1 cellular context compared by ENCODE assay signal in the genomic region with DNA sequence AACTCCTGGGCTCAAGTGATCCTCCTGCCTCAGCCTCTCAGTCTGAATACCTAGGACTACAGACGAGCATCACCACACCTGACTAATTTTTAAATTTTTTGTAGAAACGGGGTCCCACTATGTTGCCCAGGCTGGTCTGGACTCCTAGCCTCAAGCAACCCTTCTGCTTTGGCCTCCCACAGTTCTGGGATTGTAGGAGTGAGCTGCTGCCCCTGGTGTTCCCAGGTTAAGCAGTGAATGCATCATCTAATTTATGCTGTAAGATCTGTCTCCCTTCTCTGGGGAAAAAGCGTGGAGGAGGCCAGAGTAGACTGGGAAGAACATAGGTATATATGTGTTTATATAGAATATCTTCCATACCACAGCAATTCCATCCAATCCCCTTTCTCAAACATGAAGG.
TF ChIP-seq lines count a peak whose summit lies in the region.

No MANE protein-coding gene starts in this region.

TF ChIP-seq in H1, 55 proteins besides CTCF, POLR2A, EP300 and RAD21:
- no peak for TF ChIP-seq SP2 (IDR thresholded peaks at IDR 0.05; ENCODE audit: low read length)
- TF ChIP-seq SUZ12 (IDR thresholded peaks at IDR 0.05; ENCODE audit: low read length) = no peak
- no peak for TF ChIP-seq RXRA (IDR thresholded peaks at IDR 0.05; ENCODE audit: insufficient read depth, low read depth, low read length)
- no peak for TF ChIP-seq CTBP2 (IDR thresholded peaks at IDR 0.05; ENCODE audit: borderline replicate concordance, insufficient read depth, insufficient read length, low read length)
- TF ChIP-seq MAFK (IDR thresholded peaks at IDR 0.05; ENCODE audit: low read depth, low read length) = no peak
- no peak for TF ChIP-seq HDAC2 (IDR thresholded peaks at IDR 0.05; ENCODE audit: borderline replicate concordance in 1 of 2, low read depth in 2 of 2, low read length in 2 of 2)
- TF ChIP-seq EGR1 (IDR thresholded peaks at IDR 0.05; ENCODE audit: borderline replicate concordance, low read depth, low read length) = no peak
- TF ChIP-seq RBBP5 (IDR thresholded peaks at IDR 0.05; ENCODE audit: borderline replicate concordance, low read depth, low read length) = no peak
- TF ChIP-seq JUN (IDR thresholded peaks at IDR 0.05; ENCODE audit: low read depth, low read length) = no peak
- TF ChIP-seq CREB1 (IDR thresholded peaks at IDR 0.05) = no peak
- TF ChIP-seq TAF1 (IDR thresholded peaks at IDR 0.05; ENCODE audit: low read depth, low read length) = no peak
- TF ChIP-seq GTF2F1 (IDR thresholded peaks at IDR 0.05; ENCODE audit: borderline replicate concordance, low read depth, low read length) = no peak
- no peak for TF ChIP-seq KDM1A (IDR thresholded peaks at IDR 0.05; ENCODE audit: borderline replicate concordance, low read length)
- no peak for TF ChIP-seq BCL11A (IDR thresholded peaks at IDR 0.05; ENCODE audit: low read depth in 2 of 2, low read length in 2 of 2)
- no peak for TF ChIP-seq SP4 (IDR thresholded peaks at IDR 0.05; ENCODE audit: low read length)
- no peak for TF ChIP-seq CHD2 (IDR thresholded peaks at IDR 0.05; ENCODE audit: low read length)
- TF ChIP-seq ASH2L (IDR thresholded peaks at IDR 0.05; ENCODE audit: low read length) = no peak
